23 cellular contexts compared by ENCODE assay signal in the genomic region with DNA sequence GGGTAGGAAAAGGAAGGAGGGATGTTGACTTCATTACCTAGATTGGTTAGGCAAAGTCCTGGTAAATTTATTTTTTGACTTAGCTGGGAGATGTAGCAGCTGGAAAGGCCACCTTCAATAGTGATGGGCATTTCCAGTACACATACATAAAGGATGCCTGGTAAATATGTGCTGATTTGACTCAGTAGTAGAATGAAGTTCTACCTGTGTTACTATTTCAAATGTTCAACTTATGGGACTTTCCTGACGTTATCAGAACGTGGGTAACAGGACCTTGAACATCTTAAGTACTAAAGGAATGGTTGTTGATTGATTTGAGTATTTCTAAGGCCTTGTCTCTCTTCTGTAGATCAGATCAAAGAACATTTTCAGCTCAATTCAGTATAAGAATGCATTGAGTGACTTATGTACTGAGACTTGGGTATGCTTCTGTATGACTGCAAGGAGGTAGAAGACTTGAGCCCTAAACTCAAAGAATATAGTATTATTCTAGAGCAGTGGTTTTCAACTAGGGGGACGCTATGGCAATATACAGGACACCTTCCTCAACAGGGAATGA.
"Had no signal": no experiment of that assay in that cellular context is flagged by ENCODE, and none has a peak within 500 bp of the region (broad histone marks: within the 10 kb centered on the region; RNA-seq: fewer than 3 reads in every experiment).

No MANE protein-coding gene starts in this region.

- H3K4me1 ChIP-seq: breast epithelium had no signal

- ATAC-seq: K562 had no signal

- H3K27ac Mint-ChIP-seq: activated T-helper 2 cell treated with anti-CD3 and anti-CD28 coated beads, Interferon-gamma antibody, Interleukin-2, Interleukin-4, amounts not matched to agents 10 μg/mL and 5 μg/mL and 100 μg/mL, durations not matched to agents 14 hours and 24 hours and 36 hours had no signal

- H3K27ac ChIP-seq: breast epithelium, VCaP had no signal

- H3K4me3 ChIP-seq: breast epithelium, K562 had no signal

- DNase-seq: activated CD4-positive, alpha-beta T cell treated with anti-CD3 and anti-CD28 coated beads, Interleukin-2, amount 50 U/mL, for 48 hours; activated CD4-positive, CD25-positive, alpha-beta regulatory T cell; activated gamma-delta T cell treated with Interleukin-2 at 50 U/mL for 16 hours; activated naive CD4-positive, alpha-beta T cell treated with anti-CD3 and anti-CD28 coated beads, Interleukin-2, amount 50 U/mL, for 16 hours; aorta; caudate nucleus; Karpas-422; MM.1S; NCI-H1105; NCI-H1436; NCI-H1694 treated with DMSO at 0.1 percent for 48 hours; NCI-H2029 treated with DMSO at 0.1 percent for 48 hours; NCI-H345; NCI-H510A; NCI-H526 treated with DMSO at 0.1 percent for 48 hours; NCI-H82; SIG-M5; T-helper 2 cell; T1000 had no signal

- H3K27me3 ChIP-seq: breast epithelium had no signal

- H3K36me3 ChIP-seq: breast epithelium had no signal

- H3K9me3 ChIP-seq: breast epithelium had no signal
